27 cellular contexts compared by ENCODE assay signal in the genomic region with DNA sequence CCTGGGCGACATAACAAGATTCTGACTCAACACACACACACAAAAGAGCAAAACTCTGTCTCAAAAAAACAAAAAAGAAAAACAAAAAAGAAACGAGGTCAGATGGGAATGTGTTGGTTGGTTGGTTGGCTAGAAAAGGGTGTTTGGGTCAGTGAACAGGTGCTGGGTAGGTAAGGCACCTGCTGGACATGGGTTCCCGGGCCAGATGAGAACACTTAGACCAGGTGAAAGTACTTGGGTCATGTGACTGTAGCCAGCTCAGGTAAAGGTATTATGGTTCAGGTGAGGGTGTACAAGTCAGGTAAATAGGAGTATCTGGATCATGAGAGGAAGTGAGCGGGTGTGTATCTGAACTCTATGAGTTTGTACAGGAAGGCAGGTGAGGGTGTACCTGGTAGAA. TPM values are rescaled to one million over a fixed set of nuclear protein-coding genes. Genes with fewer than 3 reads are reported as not detected.
A peak's percentile ranks its signal among the peaks of the same experiment; 100 is the strongest.
DNase-seq lines count a peak whose midpoint lies in the region; ATAC-seq and TF ChIP-seq lines count a peak whose summit lies in the region.
"Had no signal": no experiment of that assay in that cellular context is flagged by ENCODE, and none has a peak within 500 bp of the region (broad histone marks: within the 10 kb centered on the region; RNA-seq: fewer than 3 reads in every experiment).

No MANE protein-coding gene starts in this region.

- no peak overlapping the region for H3K9ac ChIP-seq in endodermal cell (ENCODE audit: extremely low read depth, low read length, poor library complexity, severe bottlenecking)
- H3K9ac ChIP-seq: parathyroid adenoma had no signal

- no peaks in the 10 kb centered on the region for H3K4me1 ChIP-seq in CD4-positive, CD25-positive, alpha-beta regulatory T cell (ENCODE audit: control insufficient read depth, insufficient read depth, low read length, poor library complexity, severe bottlenecking)
- H3K4me1 ChIP-seq in Panc1 (ENCODE audit: control insufficient read depth, insufficient read depth, low read length), result 0 out of 2 replicates have a peak, but pooled peaks cover 3% of the 10 kb centered on the region
- no peaks in the 10 kb centered on the region for H3K4me1 ChIP-seq in endodermal cell (ENCODE audit: control insufficient read depth, insufficient read depth, low read length)
- H3K4me1 ChIP-seq: colonic mucosa, parathyroid adenoma had no signal

- no peaks in the 10 kb centered on the region for H3K27me3 ChIP-seq in CD4-positive, CD25-positive, alpha-beta regulatory T cell (ENCODE audit: control insufficient read depth, insufficient read depth, low read length)
- H3K27me3 ChIP-seq in Panc1 (ENCODE audit: control insufficient read depth, insufficient read depth, low read length), result no peaks in the 10 kb centered on the region
- H3K27me3 ChIP-seq in endodermal cell (ENCODE audit: control insufficient read depth, insufficient read depth, low read length, poor library complexity, severe bottlenecking), result no peaks in the 10 kb centered on the region
- H3K27me3 ChIP-seq: colonic mucosa, hepatocyte, sigmoid colon, testis had no signal

- in situ Hi-C loops in Panc1 (cut with HindIII; ENCODE audit: low pct_unique_long_range_greater_than_20kb, low sequenced_read_pairs), result no loop called here

- CTCF ChIA-PET in Panc1 (lab: Charles Lee), result no interaction called here

- H3K36me3 ChIP-seq in CD4-positive, CD25-positive, alpha-beta regulatory T cell (ENCODE audit: control insufficient read depth, insufficient read depth, low read length), result peaks cover 73% of the 10 kb centered on the region
- no peaks in the 10 kb centered on the region for H3K36me3 ChIP-seq in Panc1 (ENCODE audit: control insufficient read depth, insufficient read depth, low read length)
- no peaks in the 10 kb centered on the region for H3K36me3 ChIP-seq in endodermal cell (ENCODE audit: control insufficient read depth, insufficient read depth, low read length)
- H3K36me3 ChIP-seq: colonic mucosa, sigmoid colon had no signal

- H3K27ac Mint-ChIP-seq in CD4-positive, CD25-positive, alpha-beta regulatory T cell, result peak overlapping the region in 2 of 3 donors; percentile 79 to 83
- H3K27ac Mint-ChIP-seq in endodermal cell (peak overlapping the region; percentile 10), nephron (no peak overlapping the region)
- H3K27ac Mint-ChIP-seq: activated naive CD8-positive, alpha-beta T cell treated with anti-CD3 and anti-CD28 coated beads for 36 hours; activated T-cell treated with anti-CD3 and anti-CD28 coated beads, Interleukin-2, amount 50 U/mL, for 72 hours; stimulated activated naive B cell treated with anti-CD40 and anti-IgM and Interleukin-4, amounts not matched to agents 10 μg/mL and 1 μg/mL and 100 μg/mL, for 72 hours had no signal

- H3K27me3 Mint-ChIP-seq in CD4-positive, CD25-positive, alpha-beta regulatory T cell, result no peaks in the 10 kb centered on the region
- peaks cover 8% of the 10 kb centered on the region for H3K27me3 Mint-ChIP-seq in endodermal cell (ENCODE audit: insufficient read depth)
- H3K27me3 Mint-ChIP-seq in nephron (ENCODE audit: low read depth), result peaks cover 3% of the 10 kb centered on the region
- H3K27me3 Mint-ChIP-seq: activated naive CD8-positive, alpha-beta T cell treated with anti-CD3 and anti-CD28 coated beads for 36 hours; stimulated activated naive B cell treated with anti-CD40 and anti-IgM and Interleukin-4, amounts not matched to agents 10 μg/mL and 1 μg/mL and 100 μg/mL, for 72 hours had no signal

- H3K4me3 Mint-ChIP-seq in CD4-positive, CD25-positive, alpha-beta regulatory T cell, result no peak overlapping the region
- H3K4me3 Mint-ChIP-seq in endodermal cell, result no peak overlapping the region
- H3K4me3 Mint-ChIP-seq in nephron, result peak overlapping the region; percentile 53 to 70 (median 54)
- H3K4me3 Mint-ChIP-seq: activated naive CD8-positive, alpha-beta T cell treated with anti-CD3 and anti-CD28 coated beads for 36 hours; activated T-cell treated with anti-CD3 and anti-CD28 coated beads, Interleukin-2, amount 50 U/mL, for 72 hours; stimulated activated naive B cell treated with anti-CD40 and anti-IgM and Interleukin-4, amounts not matched to agents 10 μg/mL and 1 μg/mL and 100 μg/mL, for 72 hours had no signal

- no peaks in the 10 kb centered on the region for H3K9me3 ChIP-seq in CD4-positive, CD25-positive, alpha-beta regulatory T cell (ENCODE audit: control insufficient read depth in 2 of 2, low read length in 2 of 2)
- no peaks in the 10 kb centered on the region for H3K9me3 ChIP-seq in Panc1 (ENCODE audit: control insufficient read depth, insufficient read depth, low read depth, low read length)
- H3K9me3 ChIP-seq in endodermal cell (ENCODE audit: control insufficient read depth, low read length), result no peaks in the 10 kb centered on the region
- H3K9me3 ChIP-seq: colonic mucosa, lower lobe of right lung, sigmoid colon, testis had no signal

- H3K9me3 Mint-ChIP-seq in CD4-positive, CD25-positive, alpha-beta regulatory T cell, result no peaks in the 10 kb centered on the region
- no peaks in the 10 kb centered on the region for H3K9me3 Mint-ChIP-seq in endodermal cell
- no peaks in the 10 kb centered on the region for H3K9me3 Mint-ChIP-seq in nephron
- H3K9me3 Mint-ChIP-seq: activated naive CD8-positive, alpha-beta T cell treated with anti-CD3 and anti-CD28 coated beads for 36 hours; activated T-cell treated with anti-CD3 and anti-CD28 coated beads, Interleukin-2, amount 50 U/mL, for 72 hours; stimulated activated naive B cell treated with anti-CD40 and anti-IgM and Interleukin-4, amounts not matched to agents 10 μg/mL and 1 μg/mL and 100 μg/mL, for 72 hours had no signal

- H3K27ac ChIP-seq in CD4-positive, CD25-positive, alpha-beta regulatory T cell (ENCODE audit: insufficient read depth, low read length, poor library complexity, severe bottlenecking), result no peak overlapping the region
- H3K27ac ChIP-seq in Panc1 (ENCODE audit: low read length), result no peak overlapping the region
- no peak overlapping the region for H3K27ac ChIP-seq in endodermal cell (ENCODE audit: low read depth, low read length)
- H3K27ac ChIP-seq: colonic mucosa, hepatocyte, lower lobe of right lung, parathyroid adenoma, sigmoid colon, testis had no signal

- H3K4me1 Mint-ChIP-seq in CD4-positive, CD25-positive, alpha-beta regulatory T cell, result peaks cover 0 to 17% (median 5%) of the 10 kb centered on the region in 4 donors
- peaks cover 4% of the 10 kb centered on the region for H3K4me1 Mint-ChIP-seq in endodermal cell
- H3K4me1 Mint-ChIP-seq in nephron, result peaks cover 11% of the 10 kb centered on the region
- H3K4me1 Mint-ChIP-seq: stimulated activated naive B cell treated with anti-CD40 and anti-IgM and Interleukin-4, amounts not matched to agents 10 μg/mL and 1 μg/mL and 100 μg/mL, for 72 hours had no signal

- 93 to 100% methylated on average over 3 of the region's 4 CpGs for WGBS in endodermal cell (ENCODE audit: insufficient coverage in 1 of 2, insufficient read length in 1 of 2), 2 experiments

- H3K4me3 ChIP-seq in CD4-positive, CD25-positive, alpha-beta regulatory T cell (ENCODE audit: low read depth, low read length), result no peak overlapping the region
- H3K4me3 ChIP-seq in Panc1 (ENCODE audit: low read depth in 2 of 2, low read length in 2 of 2), result no peak overlapping the region
- no peak overlapping the region for H3K4me3 ChIP-seq in endodermal cell (ENCODE audit: low read length)
- H3K4me3 ChIP-seq: colonic mucosa, hepatocyte, lower lobe of right lung, sigmoid colon, testis had no signal

- no peak for TF ChIP-seq CTCF in Panc1 (IDR thresholded peaks at IDR 0.05)
- no peak for TF ChIP-seq CTCF in endodermal cell (conservative IDR thresholded peaks at IDR 0.05)
- TF ChIP-seq CTCF in nephron (IDR thresholded peaks at IDR 0.05; ENCODE audit: unreplicated experiment in 3 of 3), result no peak

- DNase-seq in CD4-positive, CD25-positive, alpha-beta regulatory T cell, result no peak
- DNase-seq in Panc1 (ENCODE audit: low read depth, low spot score) (no peak), endodermal cell (no peak), DMS53 (lab: John Stamatoyannopoulos, UW) (no peak), COR-L47 (lab: John Stamatoyannopoulos, UW) (no peak), hippocampal formation (lab: John Stamatoyannopoulos, UW) (no peak)
- DNase-seq: activated CD8-positive, alpha-beta memory T cell treated with anti-CD3 and anti-CD28 coated beads for 24 hours; activated naive CD8-positive, alpha-beta T cell treated with anti-CD3 and anti-CD28 coated beads for 36 hours; activated T-cell treated with anti-CD3 and anti-CD28 coated beads, Interleukin-2, amount 50 U/mL, for 72 hours; colonic mucosa; GOT3; lower lobe of right lung; NCI-H1105; NCI-H2029 treated with DMSO at 0.1 percent for 48 hours; NCI-H446 treated with DMSO at 0.1 percent for 48 hours; sigmoid colon; stimulated activated naive B cell treated with anti-CD40 and anti-IgM and Interleukin-4, amounts not matched to agents 10 μg/mL and 1 μg/mL and 100 μg/mL, for 72 hours; T-helper 9 cell; testis had no signal

- intact Hi-C loops in Panc1 (cut with micrococcal nuclease; ENCODE audit: unreplicated experiment), result no loop called here

- BruUV-seq in Panc1 (replicated peaks; lab: Mats Ljungman, UMichigan), result TSS peak; percentile 77

- no peak for ATAC-seq in CD4-positive, CD25-positive, alpha-beta regulatory T cell (ENCODE audit: low read depth in 2 of 2)
- ATAC-seq in Panc1, result no peak
- ATAC-seq in GM18858 (IDR thresholded peaks at IDR 0.05; ENCODE audit: unreplicated experiment), result no peak
- ATAC-seq: activated T-cell treated with anti-CD3 and anti-CD28 coated beads, Interleukin-2, amount 50 U/mL, for 72 hours; lower lobe of right lung; stimulated activated naive B cell treated with anti-CD40 and anti-IgM and Interleukin-4, amounts not matched to agents 10 μg/mL and 1 μg/mL and 100 μg/mL, for 72 hours had no signal

- POLR2A ChIA-PET in Panc1 (lab: Charles Lee), result no interaction called here

- H3K36me3 Mint-ChIP-seq in CD4-positive, CD25-positive, alpha-beta regulatory T cell, result peaks cover 29% of the 10 kb centered on the region
- H3K36me3 Mint-ChIP-seq in endodermal cell (ENCODE audit: low read depth), result peaks cover 9% of the 10 kb centered on the region
- peaks cover 15% of the 10 kb centered on the region for H3K36me3 Mint-ChIP-seq in nephron (ENCODE audit: low read depth)

RNA-seq across cellular contexts. Expression of a gene that starts 14.5 kb away (rescaled TPM):
- 35.1 TPM for total RNA-seq in CD4-positive, CD25-positive, alpha-beta regulatory T cell
- 10 to 100 TPM in 3 of 4 donors, 1 to 10 TPM in 1; 9.7 to 15.0 (median 12.6) TPM for polyA plus RNA-seq in CD4-positive, CD25-positive, alpha-beta regulatory T cell
- total RNA-seq in Panc1 (2021; ENCODE audit: unreplicated experiment) (37.1 TPM), endodermal cell (10 to 100 TPM; 22.6 to 23.7 TPM)
- polyA plus RNA-seq in Panc1 (2012; ENCODE audit: insufficient read length), result 54.1 TPM
- 20.2 TPM for polyA plus RNA-seq in endodermal cell (2013, experiment 1 of 2)
- polyA plus RNA-seq in endodermal cell (2013, experiment 2 of 2), result 25.0 TPM

RNA-seq across cellular contexts. Expression of a gene that starts 26.1 kb away (rescaled TPM):
- 3.7 TPM for total RNA-seq in CD4-positive, CD25-positive, alpha-beta regulatory T cell
- polyA plus RNA-seq in CD4-positive, CD25-positive, alpha-beta regulatory T cell, result under 1 TPM in 2 of 4 donors, not detected in 2; 0.06 to 0.21 TPM
- total RNA-seq in Panc1 (2021; ENCODE audit: unreplicated experiment), result 0.15 TPM
- polyA plus RNA-seq in Panc1 (2012; ENCODE audit: insufficient read length), result not detected
- 1 to 10 TPM in 1 of 2 donors, under 1 TPM in 1; 0.40 to 1.9 TPM for total RNA-seq in endodermal cell
- polyA plus RNA-seq in endodermal cell (2013, experiment 1 of 2), result 1.00 TPM
- 0.58 TPM for polyA plus RNA-seq in endodermal cell (2013, experiment 2 of 2)
- total RNA-seq: fibroblast of villous mesenchyme, HT1080 had no signal
- polyA plus RNA-seq: AG04450, keratinocyte had no signal

RNA-seq across cellular contexts. Expression of a gene that starts 48.7 kb away (rescaled TPM):
- total RNA-seq in CD4-positive, CD25-positive, alpha-beta regulatory T cell, result 289 TPM
- 10 to 100 TPM; 45.3 to 79.3 (median 61.5) TPM for polyA plus RNA-seq in CD4-positive, CD25-positive, alpha-beta regulatory T cell
- 0.33 TPM for total RNA-seq in Panc1 (2021; ENCODE audit: unreplicated experiment)
- 1.7 TPM for polyA plus RNA-seq in Panc1 (2012; ENCODE audit: insufficient read length)
- total RNA-seq in endodermal cell, result 1 to 10 TPM in 1 of 2 donors, under 1 TPM in 1; 0.57 to 1.1 TPM
- polyA plus RNA-seq in endodermal cell (2013, experiment 1 of 2), result 0.68 TPM
- polyA plus RNA-seq in endodermal cell (2013, experiment 2 of 2), result 0.33 TPM
- total RNA-seq: HT1080 had no signal

Comparison
In these comparisons a context has a peak if more than half of its experiments do, and no peak if none do; other contexts are left out.
1. H3K27ac Mint-ChIP-seq: peak in CD4-positive, CD25-positive, alpha-beta regulatory T cell (2 of 3) and endodermal cell (single experiment); none in nephron (0 of 3).
2. H3K4me3 Mint-ChIP-seq: peak in nephron (3 of 3); none in CD4-positive, CD25-positive, alpha-beta regulatory T cell (0 of 4) and endodermal cell (single experiment).
3. RNA of a gene that starts 48.7 kb away (total RNA-seq): 289 TPM in CD4-positive, CD25-positive, alpha-beta regulatory T cell (single experiment); 0.57 to 1.1 TPM in endodermal cell and 0.33 TPM in Panc1 (single experiment); every median in the first group is over 100 times any median in the second.